ENCODE assay signal across 1 cellular context in genomic region chr2:63613391-63613901, GRCh38.
A peak's percentile ranks its signal among the peaks of the same experiment; 100 is the strongest.
TF ChIP-seq lines count a peak whose summit lies in the region.

No MANE protein-coding gene starts in this region.

TF ChIP-seq in H1, 55 proteins besides CTCF, POLR2A, EP300 and RAD21:
- TF ChIP-seq SAP30 (IDR thresholded peaks at IDR 0.05; ENCODE audit: insufficient read depth, insufficient replicate concordance, low read length) (no peak), KDM4A (IDR thresholded peaks at IDR 0.05; ENCODE audit: low read depth, low read length, severe bottlenecking) (no peak), CTBP2 (IDR thresholded peaks at IDR 0.05; ENCODE audit: borderline replicate concordance, insufficient read depth, insufficient read length, low read length) (no peak), CHD1 (IDR thresholded peaks at IDR 0.05; ENCODE audit: low read depth, low read length) (no peak), RFX5 (IDR thresholded peaks at IDR 0.05; ENCODE audit: borderline replicate concordance, low read depth, low read length) (no peak), JUND (IDR thresholded peaks at IDR 0.05; ENCODE audit: low read length) (no peak), MAX (IDR thresholded peaks at IDR 0.05) (no peak), POLR2AphosphoS5 (IDR thresholded peaks at IDR 0.05; ENCODE audit: low read depth, low read length) (peak; percentile 64; the same call in 1 of the 2 replicates), BACH1 (IDR thresholded peaks at IDR 0.05; ENCODE audit: low read length) (no peak), E2F6 (IDR thresholded peaks at IDR 0.05) (no peak), PHF8 (conservative IDR thresholded peaks at IDR 0.05; ENCODE audit: low read depth, low read length) (no peak; the same call in 1 of the 2 replicates), POU5F1 (IDR thresholded peaks at IDR 0.05; ENCODE audit: low read depth, low read length) (no peak), TAF7 (optimal IDR thresholded peaks at IDR 0.05; ENCODE audit: borderline replicate concordance, low read depth, low read length) (peak; percentile 45), KDM1A (IDR thresholded peaks at IDR 0.05; ENCODE audit: borderline replicate concordance, low read length) (no peak), RNF2 (IDR thresholded peaks at IDR 0.05; ENCODE audit: borderline replicate concordance, low read depth, low read length, missing control alignments, poor library complexity, severe bottlenecking) (no peak), HDAC2 (IDR thresholded peaks at IDR 0.05; ENCODE audit: borderline replicate concordance in 1 of 2, low read depth in 2 of 2, low read length in 2 of 2) (0 out of 4 replicates have a peak, but pooled peaks of 1 of the 2 experiments have one; percentile 44), GTF2F1 (IDR thresholded peaks at IDR 0.05; ENCODE audit: borderline replicate concordance, low read depth, low read length) (no peak), CBX5 (IDR thresholded peaks at IDR 0.05; ENCODE audit: low read depth, low read length) (no peak), SRF (IDR thresholded peaks at IDR 0.05; ENCODE audit: low read depth, low read length) (no peak), NANOG (IDR thresholded peaks at IDR 0.05; ENCODE audit: insufficient read depth, low read depth, low read length, poor library complexity, severe bottlenecking) (no peak), SP2 (IDR thresholded peaks at IDR 0.05; ENCODE audit: low read length) (no peak), ASH2L (IDR thresholded peaks at IDR 0.05; ENCODE audit: low read length) (no peak), ATF2 (IDR thresholded peaks at IDR 0.05; ENCODE audit: low read length) (no peak), TCF12 (IDR thresholded peaks at IDR 0.05; ENCODE audit: low read depth, low read length) (no peak), SIN3A (conservative IDR thresholded peaks at IDR 0.05 in 1 of 2, IDR thresholded peaks at IDR 0.05 in 1 of 2; ENCODE audit: low read depth in 1 of 2, low read length in 2 of 2) (no peak), HDAC6 (IDR thresholded peaks at IDR 0.05; ENCODE audit: low read depth, low read length) (no peak), TAF1 (IDR thresholded peaks at IDR 0.05; ENCODE audit: low read depth, low read length) (peak; percentile 39; the same call in 1 of the 2 replicates), SP1 (IDR thresholded peaks at IDR 0.05; ENCODE audit: low read depth, low read length) (no peak), BCL11A (IDR thresholded peaks at IDR 0.05; ENCODE audit: low read depth in 2 of 2, low read length in 2 of 2) (no peak), TEAD4 (IDR thresholded peaks at IDR 0.05; ENCODE audit: low read depth, low read length) (no peak), SIX5 (IDR thresholded peaks at IDR 0.05; ENCODE audit: low read depth, low read length) (no peak)
